ENCODE assay signal across 27 cellular contexts in genomic region chr17:57757735-57758134, GRCh38. TPM values are rescaled to one million over a fixed set of nuclear protein-coding genes. Genes with fewer than 3 reads are reported as not detected.
"Had no signal": no experiment of that assay in that cellular context is flagged by ENCODE, and none has a peak within 500 bp of the region (broad histone marks: within the 10 kb centered on the region; RNA-seq: fewer than 3 reads in every experiment).

No MANE protein-coding gene starts in this region.

- H3K4me1 Mint-ChIP-seq: naive thymus-derived CD4-positive, alpha-beta T cell; stimulated activated naive B cell treated with anti-CD40 and anti-IgM and Interleukin-4, amounts not matched to agents 10 μg/mL and 1 μg/mL and 100 μg/mL, for 72 hours; stimulated activated naive CD8-positive, alpha-beta T cell treated with anti-CD3 and anti-CD28 coated beads, Interleukin-15, amount 100 ng/mL, for 72 hours had no signal

- H3K4me3 ChIP-seq: lung, sigmoid colon, skin epidermis, testis, tibial nerve had no signal

- H3K36me3 ChIP-seq: sigmoid colon, tibial nerve had no signal

- H3K9me3 ChIP-seq: sigmoid colon, testis, tibial nerve had no signal

- H3K4me1 ChIP-seq: sigmoid colon, testis, tibial nerve had no signal

- H3K36me3 Mint-ChIP-seq: naive thymus-derived CD4-positive, alpha-beta T cell; stimulated activated naive B cell treated with anti-CD40 and anti-IgM and Interleukin-4, amounts not matched to agents 10 μg/mL and 1 μg/mL and 100 μg/mL, for 72 hours had no signal

- ATAC-seq: left colon; left ventricle myocardium superior; naive thymus-derived CD4-positive, alpha-beta T cell; stimulated activated naive B cell treated with anti-CD40 and anti-IgM and Interleukin-4, amounts not matched to agents 10 μg/mL and 1 μg/mL and 100 μg/mL, for 72 hours; stimulated activated naive CD8-positive, alpha-beta T cell treated with anti-CD3 and anti-CD28 coated beads, Interleukin-15, amount 100 ng/mL, for 72 hours had no signal

- H3K4me3 Mint-ChIP-seq: dendritic cell treated with granulocyte-macrophage colony-stimulating factor and Interleukin-4, amounts not matched to agents 40 ng/mL and 50 ng/mL, for 4 days; naive thymus-derived CD4-positive, alpha-beta T cell; stimulated activated naive B cell treated with anti-CD40 and anti-IgM and Interleukin-4, amounts not matched to agents 10 μg/mL and 1 μg/mL and 100 μg/mL, for 72 hours; stimulated activated naive CD8-positive, alpha-beta T cell treated with anti-CD3 and anti-CD28 coated beads, Interleukin-15, amount 100 ng/mL, for 72 hours had no signal

- H3K27ac ChIP-seq: sigmoid colon, skin epidermis, testis, tibial nerve had no signal

- H3K27me3 ChIP-seq: testis had no signal

- H3K9me3 Mint-ChIP-seq: dendritic cell treated with granulocyte-macrophage colony-stimulating factor and Interleukin-4, amounts not matched to agents 40 ng/mL and 50 ng/mL, for 4 days; naive thymus-derived CD4-positive, alpha-beta T cell; stimulated activated naive B cell treated with anti-CD40 and anti-IgM and Interleukin-4, amounts not matched to agents 10 μg/mL and 1 μg/mL and 100 μg/mL, for 72 hours; stimulated activated naive CD8-positive, alpha-beta T cell treated with anti-CD3 and anti-CD28 coated beads, Interleukin-15, amount 100 ng/mL, for 72 hours had no signal

- H3K27ac Mint-ChIP-seq: dendritic cell treated with granulocyte-macrophage colony-stimulating factor and Interleukin-4, amounts not matched to agents 40 ng/mL and 50 ng/mL, for 4 days; naive thymus-derived CD4-positive, alpha-beta T cell; stimulated activated naive B cell treated with anti-CD40 and anti-IgM and Interleukin-4, amounts not matched to agents 10 μg/mL and 1 μg/mL and 100 μg/mL, for 72 hours; stimulated activated naive CD8-positive, alpha-beta T cell treated with anti-CD3 and anti-CD28 coated beads, Interleukin-15, amount 100 ng/mL, for 72 hours had no signal

- DNase-seq: foreskin melanocyte; head of caudate nucleus; hippocampal formation; left colon; left ventricle myocardium superior; mesenchymal stem cell; naive thymus-derived CD4-positive, alpha-beta T cell; posterior cingulate gyrus; sigmoid colon; stimulated activated CD4-positive, alpha-beta T cell treated with anti-CD3 and anti-CD28 coated beads, Interleukin-2, amount 100 ng/mL, for 24 hours; stimulated activated CD4-positive, alpha-beta T cell treated with anti-CD3 and anti-CD28 coated beads, Interleukin-4, amount 100 ng/mL, for 4 hours; stimulated activated naive B cell treated with anti-CD40 and anti-IgM and Interleukin-4, amounts not matched to agents 10 μg/mL and 1 μg/mL and 100 μg/mL, for 72 hours; stimulated activated naive CD8-positive, alpha-beta T cell treated with anti-CD3 and anti-CD28 coated beads, Interleukin-15, amount 100 ng/mL, for 72 hours; testis had no signal

RNA-seq across cellular contexts. Expression of gene CCDC182, which starts 12.6 kb away (rescaled TPM):
- total RNA-seq: endothelial cell of umbilical vein; kidney epithelial cell; left colon; left ventricle myocardium superior; lung; mononuclear cell; naive thymus-derived CD4-positive, alpha-beta T cell; osteocyte; pulmonary artery endothelial cell; sigmoid colon; subcutaneous adipose tissue; tibial nerve; ureter had no signal
- polyA plus RNA-seq: endothelial cell of umbilical vein; esophagus; lung; naive thymus-derived CD4-positive, alpha-beta T cell; neural cell; sigmoid colon had no signal
